Comparison of ENCODE assay signal across 21 cellular contexts in the genomic region with DNA sequence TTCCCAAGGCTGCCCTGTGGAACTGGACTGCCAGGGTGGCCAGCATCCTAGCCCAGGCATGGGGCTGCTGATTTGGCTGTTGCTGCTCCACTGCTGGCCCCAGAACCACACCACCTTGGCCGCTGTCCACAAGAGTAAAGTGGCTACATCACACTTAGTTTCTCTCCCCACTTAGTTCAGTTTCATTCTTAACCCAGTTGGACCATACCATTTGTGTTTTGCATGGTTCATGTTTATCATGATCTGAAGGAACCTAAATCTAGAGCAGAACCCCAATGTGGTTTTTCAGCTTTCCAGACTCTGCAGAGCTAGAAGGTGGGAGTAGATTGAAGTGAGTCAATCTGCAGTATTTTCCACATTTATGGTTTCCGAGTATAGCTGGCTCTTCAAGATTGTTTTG. TPM values are rescaled to one million over a fixed set of nuclear protein-coding genes. Genes with fewer than 3 reads are reported as not detected.
DNase-seq lines count a peak whose midpoint lies in the region; ATAC-seq, FAIRE-seq and TF ChIP-seq lines count a peak whose summit lies in the region.
"Had no signal": no experiment of that assay in that cellular context is flagged by ENCODE, and none has a peak within 500 bp of the region (broad histone marks: within the 10 kb centered on the region; RNA-seq: fewer than 3 reads in every experiment).

No MANE protein-coding gene starts in this region.

- H3K27ac Mint-ChIP-seq in activated T-cell treated with anti-CD3 and anti-CD28 coated beads, Interleukin-2, amount 50 U/mL, for 72 hours: no peak overlapping the region
- H3K27ac Mint-ChIP-seq: B cell; CD4-positive, alpha-beta T cell; CD8-positive, alpha-beta T cell had no signal

- H3K4me1 Mint-ChIP-seq in activated T-cell treated with anti-CD3 and anti-CD28 coated beads, Interleukin-2, amount 50 U/mL, for 72 hours (ENCODE audit: low read depth): peaks cover 11% of the 10 kb centered on the region
- H3K4me1 Mint-ChIP-seq: B cell had no signal

- peak; percentile 36 for FAIRE-seq in HTR-8/SVneo (lab: Jason Lieb, UNC)
- FAIRE-seq: A549, D721Med, G401.6, GM12891, GM19239 had no signal

- H3K27me3 Mint-ChIP-seq in activated T-cell treated with anti-CD3 and anti-CD28 coated beads, Interleukin-2, amount 50 U/mL, for 72 hours (ENCODE audit: low read depth): peaks cover 22% of the 10 kb centered on the region

- H3K9me3 Mint-ChIP-seq in activated T-cell treated with anti-CD3 and anti-CD28 coated beads, Interleukin-2, amount 50 U/mL, for 72 hours: peaks cover 0 to 1% of the 10 kb centered on the region in 2 donors
- H3K9me3 Mint-ChIP-seq: CD4-positive, alpha-beta T cell; CD8-positive, alpha-beta T cell had no signal

- no peak for DNase-seq in activated T-cell treated with anti-CD3 and anti-CD28 coated beads, Interleukin-2, amount 50 U/mL, for 72 hours
- no peak for DNase-seq in activated T-cell treated with anti-CD3 and anti-CD28 coated beads, Interleukin-2, amount 50 U/mL, for 48 hours
- DNase-seq in HTR-8/SVneo (ENCODE audit: insufficient read length, low spot score) (no peak), RPMI7951 (ENCODE audit: low read depth) (peak; percentile 10), amniotic epithelial cell (ENCODE audit: low read depth) (peak; percentile 1), SHP77 treated with DMSO at 0.1 percent for 48 hours (lab: John Stamatoyannopoulos, UW) (no peak), erythroblast (lab: John Stamatoyannopoulos, UW) (no peak)
- DNase-seq: AML-193; Caco-2; Calu3; CD4-positive, alpha-beta T cell; CD8-positive, alpha-beta T cell; DMS79 treated with DMSO at 0.1 percent for 48 hours; GF-D8 had no signal

- peaks cover 0 to 4% of the 10 kb centered on the region in 2 donors for H3K36me3 Mint-ChIP-seq in activated T-cell treated with anti-CD3 and anti-CD28 coated beads, Interleukin-2, amount 50 U/mL, for 72 hours (ENCODE audit: insufficient read depth in 2 of 2)
- H3K36me3 Mint-ChIP-seq: CD8-positive, alpha-beta T cell had no signal

- TF ChIP-seq POLR2A in erythroblast (IDR thresholded peaks at IDR 0.05; ENCODE audit: low read length): no peak

- peak; percentile 37 to 51 for ATAC-seq in activated T-cell treated with anti-CD3 and anti-CD28 coated beads, Interleukin-2, amount 50 U/mL, for 72 hours (replicated peaks in 1 of 2)
- ATAC-seq in HG03175 (IDR thresholded peaks at IDR 0.05; ENCODE audit: unreplicated experiment): no peak
- ATAC-seq: A549; CD8-positive, alpha-beta T cell had no signal

- H3K4me3 Mint-ChIP-seq in activated T-cell treated with anti-CD3 and anti-CD28 coated beads, Interleukin-2, amount 50 U/mL, for 72 hours: no peak overlapping the region
- H3K4me3 Mint-ChIP-seq: B cell; CD4-positive, alpha-beta T cell; CD8-positive, alpha-beta T cell had no signal

RNA-seq across cellular contexts. Expression of gene SDK1, which starts 32.8 kb away (rescaled TPM):
- 1 to 10 TPM; 6.1 to 6.3 TPM for total RNA-seq in activated T-cell treated with anti-CD3 and anti-CD28 coated beads, Interleukin-2, amount 50 U/mL, for 72 hours
- 0.68 and 3.1 TPM in 2 replicates for total RNA-seq in RPMI7951 (2014; rRNA removed; shearing (Covaris generic))

Comparison
In these comparisons a context has a peak if more than half of its experiments do, and no peak if none do; other contexts are left out.
1. DNase-seq: peak in RPMI7951 (single experiment) and amniotic epithelial cell (single experiment); none in activated T-cell treated with anti-CD3 and anti-CD28 coated beads, Interleukin-2, amount 50 U/mL, for 72 hours (0 of 2), activated T-cell treated with anti-CD3 and anti-CD28 coated beads, Interleukin-2, amount 50 U/mL, for 48 hours (0 of 2), HTR-8/SVneo (single experiment), SHP77 treated with DMSO at 0.1 percent for 48 hours (single experiment) and erythroblast (0 of 2).